In the genomic region with DNA sequence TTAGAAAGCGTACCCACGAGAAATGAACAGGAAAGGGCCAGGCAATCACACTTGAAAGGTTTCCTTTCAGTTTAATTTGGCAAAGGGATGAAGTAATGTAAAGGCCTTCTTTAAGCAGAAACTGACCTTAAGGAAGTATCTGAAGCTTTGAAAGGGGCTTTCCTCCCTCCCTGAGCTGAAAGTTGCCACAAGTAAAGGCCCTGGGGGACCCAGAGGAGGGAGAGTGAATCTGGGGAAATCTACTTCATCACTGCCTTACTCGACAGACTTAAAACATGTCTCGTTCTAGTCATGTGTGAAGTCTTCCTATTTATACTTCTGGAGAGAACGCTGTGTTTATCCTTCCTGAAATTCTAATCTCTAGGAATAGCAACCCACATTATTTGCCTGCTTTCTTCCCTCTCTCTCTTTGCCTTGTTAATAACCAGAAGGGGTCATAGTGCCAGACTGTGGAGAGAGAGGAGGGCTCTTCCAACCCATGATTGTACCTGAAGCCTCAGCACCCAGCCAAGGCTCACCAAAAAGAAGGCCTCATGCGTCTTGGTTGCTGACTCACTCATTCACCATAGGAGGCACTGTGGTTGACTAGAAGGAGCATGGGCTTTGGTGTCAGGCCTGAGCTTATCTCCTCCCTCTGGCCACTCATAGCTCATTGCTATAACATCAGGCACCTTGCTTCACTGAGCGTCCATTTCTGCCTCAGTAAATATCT, we compare ENCODE assay signal across 10 cellular contexts.
DNase-seq lines count a peak whose midpoint lies in the region; ATAC-seq and TF ChIP-seq lines count a peak whose summit lies in the region.
"Had no signal": no experiment of that assay in that cellular context is flagged by ENCODE, and none has a peak within 500 bp of the region (broad histone marks: within the 10 kb centered on the region; RNA-seq: fewer than 3 reads in every experiment).

No MANE protein-coding gene starts in this region.

- H3K4me2 ChIP-seq in Loucy (ENCODE audit: low read depth, low read length, poor library complexity, severe bottlenecking): no peak overlapping the region

- no peaks in the 10 kb centered on the region for H3F3A ChIP-seq in Loucy (ENCODE audit: low read depth)

- no peaks in the 10 kb centered on the region for H3K79me2 ChIP-seq in Loucy (ENCODE audit: insufficient read depth, low read length)

- no peak overlapping the region for H2AFZ ChIP-seq in Loucy (ENCODE audit: low read length)

- no peaks in the 10 kb centered on the region for H3K9me2 ChIP-seq in Loucy (replicated peaks; ENCODE audit: low read depth, low read length)

- H3K4me1 ChIP-seq in Loucy (ENCODE audit: insufficient read depth, low read length, poor library complexity, severe bottlenecking) (peaks cover 6% of the 10 kb centered on the region), HAP-1 (no peaks in the 10 kb centered on the region)

- no peaks in the 10 kb centered on the region for H4K20me1 ChIP-seq in Loucy (ENCODE audit: insufficient read depth, low read length, poor library complexity, severe bottlenecking)

- DNase-seq in GM12865 (ENCODE audit: low read depth) (peak; percentile 66), GM20000 (ENCODE audit: low spot score) (peak; percentile 67), kidney tubule cell (ENCODE audit: low spot score) (peak; percentile 21), HAP-1 (ENCODE audit: low spot score in 2 of 2) (no peak)
- no peak for DNase-seq in stimulated activated CD4-positive, alpha-beta T cell treated with anti-CD3 and anti-CD28 coated beads, Interleukin-4, amount 100 ng/mL, for 4 hours
- DNase-seq in stimulated activated CD8-positive, alpha-beta memory T cell treated with anti-CD3 and anti-CD28 coated beads, Interleukin-4, amount 100 ng/mL, for 48 hours: no peak
- DNase-seq: MG63, T-cell had no signal

- no peak overlapping the region for H3K4me3 ChIP-seq in GM12865 (ENCODE audit: low read depth, low read length)
- no peak overlapping the region for H3K4me3 ChIP-seq in Loucy (ENCODE audit: low read length, poor library complexity, severe bottlenecking)
- no peak overlapping the region for H3K4me3 ChIP-seq in HAP-1
- H3K4me3 ChIP-seq: MG63 had no signal

- in situ Hi-C loops in HAP-1 (cut with MboI; ENCODE audit: low sequenced_read_pairs): no loop called here

- no peak overlapping the region for H3K9ac ChIP-seq in Loucy (ENCODE audit: low read depth, low read length, poor library complexity, severe bottlenecking)

- H3K36me3 ChIP-seq in Loucy (ENCODE audit: insufficient read depth, low read length): peaks cover 52% of the 10 kb centered on the region; the same call in 1 of the 2 replicates
- peaks cover 42% of the 10 kb centered on the region for H3K36me3 ChIP-seq in HAP-1 (replicated peaks)
- H3K36me3 ChIP-seq: MG63 had no signal

- ATAC-seq in GM21381 (IDR thresholded peaks at IDR 0.05; ENCODE audit: unreplicated experiment): no peak

- no peaks in the 10 kb centered on the region for H3K9me3 ChIP-seq in Loucy (ENCODE audit: insufficient read depth, low read depth, low read length)
- H3K9me3 ChIP-seq in HAP-1: no peaks in the 10 kb centered on the region
- H3K9me3 ChIP-seq: MG63 had no signal

- H3K27me3 ChIP-seq in Loucy (ENCODE audit: insufficient read depth, low read length, poor library complexity, severe bottlenecking) (no peaks in the 10 kb centered on the region), HAP-1 (ENCODE audit: low read depth) (no peaks in the 10 kb centered on the region)
- H3K27me3 ChIP-seq: MG63 had no signal

- TF ChIP-seq CTCF in GM12865 (IDR thresholded peaks at IDR 0.05; ENCODE audit: insufficient read depth, low read depth, low read length, missing control alignments) (peak; percentile 28), GM20000 (IDR thresholded peaks at IDR 0.05; ENCODE audit: extremely low read depth, missing control alignments) (no peak), Loucy (conservative IDR thresholded peaks at IDR 0.05; ENCODE audit: low read length) (peak; percentile 49)

Comparison
In these comparisons a context has a peak if more than half of its experiments do, and no peak if none do; other contexts are left out.
1. DNase-seq: peak in GM12865 (single experiment), GM20000 (single experiment) and kidney tubule cell (single experiment); none in HAP-1 (0 of 2), stimulated activated CD4-positive, alpha-beta T cell treated with anti-CD3 and anti-CD28 coated beads, Interleukin-4, amount 100 ng/mL, for 4 hours (0 of 2) and stimulated activated CD8-positive, alpha-beta memory T cell treated with anti-CD3 and anti-CD28 coated beads, Interleukin-4, amount 100 ng/mL, for 48 hours (single experiment).